ENCODE assay signal across 8 cellular contexts in the genomic region with DNA sequence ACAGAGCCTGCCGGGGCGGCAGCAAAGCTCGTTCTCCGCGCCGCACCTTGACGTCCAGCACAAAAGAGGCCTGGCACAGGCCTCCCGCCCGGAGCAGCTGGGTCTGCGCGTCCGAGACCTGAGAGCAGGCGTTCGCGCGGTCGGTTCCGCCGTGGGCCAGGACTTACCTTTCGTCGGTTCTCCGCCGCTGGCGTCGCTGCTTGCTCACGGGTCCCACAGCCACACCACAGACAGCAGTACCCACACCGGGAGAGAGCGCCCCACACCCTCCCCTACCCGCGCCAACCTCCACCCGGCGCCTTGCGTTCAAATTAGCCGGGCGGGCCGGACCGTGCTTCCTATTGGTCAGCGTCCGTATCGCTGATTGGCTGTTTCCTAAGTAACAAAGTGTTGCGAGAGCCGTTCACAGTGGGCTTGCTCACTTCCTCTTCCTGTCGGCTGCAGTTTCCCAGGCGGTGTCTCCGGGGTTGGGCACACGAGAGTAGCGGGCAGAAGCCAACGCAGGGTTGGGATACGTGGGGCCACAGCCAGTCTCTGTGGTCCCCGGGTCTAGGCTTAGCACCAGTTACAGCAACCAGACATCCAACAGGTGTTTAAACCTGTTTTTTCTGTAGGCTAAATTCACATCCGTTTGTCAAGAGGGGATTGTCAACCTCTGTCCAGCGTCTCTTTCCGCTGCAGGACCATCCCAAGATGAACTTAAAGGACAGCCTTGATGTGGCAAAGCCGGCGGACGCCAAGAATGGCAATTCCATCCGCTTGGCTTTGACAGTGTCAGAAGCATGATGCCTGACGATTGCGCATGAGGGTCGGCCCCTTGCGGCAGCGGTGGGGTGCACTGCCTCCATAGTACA.
DNase-seq lines count a peak whose midpoint lies in the region; ATAC-seq lines count a peak whose summit lies in the region.

Gene KIF18B (minus strand): TSS at position 313 of the 854 bp plus-strand sequence. CDS start 11,429 bp downstream, outside the sequence.

- H3K4me1 Mint-ChIP-seq in central memory CD8-positive, alpha-beta T cell = no peaks in the 10 kb centered on the region

- peak within 1 kb of the TSS; percentile 87 for H3K4me3 Mint-ChIP-seq in central memory CD8-positive, alpha-beta T cell

- peaks cover 3% of the 10 kb centered on the region for H3K36me3 Mint-ChIP-seq in central memory CD8-positive, alpha-beta T cell (ENCODE audit: insufficient read depth)

- ATAC-seq in GM19025 (IDR thresholded peaks at IDR 0.05; ENCODE audit: low read depth, unreplicated experiment) (peak; percentile 93), HG03342 (IDR thresholded peaks at IDR 0.05; ENCODE audit: unreplicated experiment) (peak; percentile 92)
- ATAC-seq in central memory CD8-positive, alpha-beta T cell (replicated peaks; ENCODE audit: extremely low read depth, poor library complexity, severe bottlenecking) = peak; percentile 98

- peak within 1 kb of the TSS; percentile 87 for H3K27ac Mint-ChIP-seq in central memory CD8-positive, alpha-beta T cell (ENCODE audit: low read depth)

- H3K27me3 Mint-ChIP-seq in central memory CD8-positive, alpha-beta T cell = no peaks in the 10 kb centered on the region

- H3K9me3 Mint-ChIP-seq in central memory CD8-positive, alpha-beta T cell = no peaks in the 10 kb centered on the region

- DNase-seq in AG20443 (ENCODE audit: low spot score) (peak; percentile 99), NCI-H446 treated with DMSO at 0.1 percent for 48 hours (lab: John Stamatoyannopoulos, UW) (peak; percentile 93), islet precursor cell (peak; percentile 98)
- peak; percentile 82 for DNase-seq in activated CD4-positive, CD25-positive, alpha-beta regulatory T cell treated with anti-CD3 and anti-CD28 coated beads, Interleukin-2, amount 50 U/mL, for 16 hours (ENCODE audit: low read depth, low spot score)
- peak; percentile 85 to 86 for DNase-seq in central memory CD8-positive, alpha-beta T cell (ENCODE audit: low spot score in 2 of 2)
- peak; percentile 84 to 90 (median 87) for DNase-seq in stimulated activated CD4-positive, alpha-beta T cell treated with anti-CD3 and anti-CD28 coated beads, Interleukin-12 subunit alpha, Interleukin-12 subunit beta, amount 100 ng/mL, for 48 hours (ENCODE audit: low read depth in 2 of 3, low spot score in 1 of 3)

Comparison
In these comparisons a context has a peak if more than half of its experiments do, and no peak if none do; other contexts are left out.
1. Peak in every context shown above with its lines: DNase-seq and ATAC-seq.